ENCODE assay signal across 9 cellular contexts in genomic region chr22:17266261-17266971, GRCh38. TPM values are rescaled to one million over a fixed set of nuclear protein-coding genes. Genes with fewer than 3 reads are reported as not detected.
A peak's percentile ranks its signal among the peaks of the same experiment; 100 is the strongest.
DNase-seq lines count a peak whose midpoint lies in the region; FAIRE-seq and TF ChIP-seq lines count a peak whose summit lies in the region.
"Had no signal": no experiment of that assay in that cellular context is flagged by ENCODE, and none has a peak within 500 bp of the region (broad histone marks: within the 10 kb centered on the region; RNA-seq: fewer than 3 reads in every experiment).

No MANE protein-coding gene starts in this region.

- no peak for TF ChIP-seq EP300 in H1 (IDR thresholded peaks at IDR 0.05; ENCODE audit: borderline replicate concordance in 1 of 2, low read depth in 2 of 2, low read length in 2 of 2)

- H3K14ac ChIP-seq in H1 (ENCODE audit: insufficient read length), result no peak overlapping the region

- peak; percentile 65 for FAIRE-seq in H1 (lab: Jason Lieb, UNC)

- H2AK5ac ChIP-seq in H1 (ENCODE audit: low read depth, low read length), result peak overlapping the region; percentile 98; the same call in 1 of the 2 replicates

- no peak overlapping the region for H2AFZ ChIP-seq in H1 (ENCODE audit: low read length)

- H3K4me1 ChIP-seq in H1 (replicated peaks in 1 of 4; ENCODE audit: control insufficient read depth in 3 of 4, insufficient read depth in 4 of 4, low read length in 3 of 4), result peaks cover 32 to 63% (median 45%) of the 10 kb centered on the region in 4 experiments
- H3K4me1 ChIP-seq in skeletal muscle tissue (ENCODE audit: control insufficient read depth in 3 of 3, insufficient read depth in 3 of 3, low read length in 3 of 3), result peaks cover 44 to 53% (median 45%) of the 10 kb centered on the region in 3 donors

- peak overlapping the region; percentile 71 for H2BK120ac ChIP-seq in H1 (replicated peaks; ENCODE audit: low read depth, low read length)

- H4K8ac ChIP-seq in H1 (ENCODE audit: extremely low read depth, insufficient read depth, low read length), result peak overlapping the region; percentile 29; the same call in 1 of the 2 replicates

- TF ChIP-seq RAD21 in H1 (IDR thresholded peaks at IDR 0.05 in 1 of 2, conservative IDR thresholded peaks at IDR 0.05 in 1 of 2; ENCODE audit: low read depth in 2 of 2, low read length in 2 of 2), result no peak

- H2BK12ac ChIP-seq in H1 (ENCODE audit: low read depth, low read length), result peak overlapping the region; percentile 100

- H3K9ac ChIP-seq in H1 (replicated peaks in 1 of 4; ENCODE audit: extremely low read depth in 1 of 4, low read depth in 3 of 4, low read length in 3 of 4), result no peak overlapping the region
- peak overlapping the region; percentile 45 to 89 (median 86) for H3K9ac ChIP-seq in skeletal muscle tissue (ENCODE audit: low read depth in 1 of 3, low read length in 3 of 3)

- no peaks in the 10 kb centered on the region for H4K20me1 ChIP-seq in H1 (replicated peaks in 1 of 2; ENCODE audit: control insufficient read depth in 1 of 2, insufficient read depth in 2 of 2, low read length in 2 of 2)

- H4K5ac ChIP-seq in H1 (ENCODE audit: insufficient read length, low read depth, low read length), result peak overlapping the region; percentile 65

- peak overlapping the region; percentile 80 for H3K56ac ChIP-seq in H1 (replicated peaks; ENCODE audit: insufficient read length, low read depth, low read length)

- WGBS in H1 (ENCODE audit: extremely low coverage in 1 of 2, insufficient coverage in 1 of 2, insufficient read length in 1 of 2, insufficient replicate concordance in 2 of 2, low coverage in 1 of 2, low lambda C conversion rate in 2 of 2, missing lambda C conversion rate in 1 of 2), 2 experiments, result 3% methylated on average over 17 of the region's 17 CpGs; no CpG with 5 or more reads in 1 of the 2 experiments

- peaks cover 2% of the 10 kb centered on the region; the same call in 1 of the 2 replicates for H3K79me1 ChIP-seq in H1 (ENCODE audit: low read depth, low read length)

- CTCF ChIA-PET in H1 (lab: Charles Lee; ENCODE audit: partially characterized antibody), result interaction anchor here (0.6 to 2.4 kb wide), 27 partner anchors 9 to 235 kb away, joined by 3 to 13 read pairs (median 4); partner anchors contain the start of gene CECR2

- peak overlapping the region; percentile 58 to 60 for H3K4me2 ChIP-seq in H1 (ENCODE audit: insufficient read depth in 1 of 2, low read depth in 2 of 2, low read length in 2 of 2)

- peaks cover 0 to 3% of the 10 kb centered on the region in 2 experiments; a peak in 1 of 4 replicates for H3K79me2 ChIP-seq in H1 (ENCODE audit: control insufficient read depth in 1 of 2, insufficient read depth in 2 of 2, low read length in 2 of 2)

- no peak; a peak in 1 of 3 replicates for TF ChIP-seq POLR2A in H1 (IDR thresholded peaks at IDR 0.05; ENCODE audit: control extremely low read depth in 1 of 2, low read depth in 2 of 2, low read length in 2 of 2)

- POLR2A ChIA-PET in H1 (lab: Charles Lee; ENCODE audit: partially characterized antibody), result interaction anchor here (0.6 to 4.7 kb wide), 22 partner anchors 9 to 339 kb away, joined by 3 to 41 read pairs (median 3); partner anchors contain the start of gene CECR2

- no peak overlapping the region for H3K23ac ChIP-seq in H1 (ENCODE audit: insufficient read length)

- H3K4me3 ChIP-seq in H1 (ENCODE audit: extremely low read depth in 1 of 4, insufficient read depth in 2 of 4, low read depth in 3 of 4, low read length in 4 of 4) (peak overlapping the region in 3 of 4 experiments; percentile 5 to 41 (median 10); a peak in 4 of 8 replicates), skeletal muscle tissue (ENCODE audit: low read length in 3 of 3) (peak overlapping the region in 2 of 3 donors; percentile 14 to 45)
- H3K4me3 ChIP-seq: lung had no signal

- H3K27me3 ChIP-seq in H1 (replicated peaks in 1 of 4; ENCODE audit: control insufficient read depth in 3 of 4, extremely low read depth in 1 of 4, insufficient read depth in 3 of 4, low read length in 3 of 4) (no peaks in the 10 kb centered on the region), skeletal muscle tissue (ENCODE audit: control insufficient read depth in 3 of 3, insufficient read depth in 3 of 3, low read length in 3 of 3) (no peaks in the 10 kb centered on the region)

- H3K9me3 ChIP-seq in H1 (ENCODE audit: insufficient read depth in 2 of 2, low read depth in 1 of 2, low read length in 1 of 2) (no peaks in the 10 kb centered on the region), skeletal muscle tissue (ENCODE audit: control insufficient read depth in 3 of 3, low read length in 3 of 3) (no peaks in the 10 kb centered on the region)

- H3K27ac ChIP-seq in H1 (ENCODE audit: low read depth, low read length) (peak overlapping the region; percentile 34), skeletal muscle tissue (ENCODE audit: low read depth, low read length) (peak overlapping the region; percentile 98)

- peak overlapping the region; percentile 100 for H2BK5ac ChIP-seq in H1 (ENCODE audit: low read depth, low read length)

- H2BK20ac ChIP-seq in H1 (ENCODE audit: low read length), result peak overlapping the region; percentile 98

- TF ChIP-seq CTCF in H1 (IDR thresholded peaks at IDR 0.05; ENCODE audit: control extremely low read depth in 1 of 3, insufficient read depth in 1 of 3, low read depth in 1 of 3, low read length in 3 of 3), result no peak

- H3K36me3 ChIP-seq in H1 (ENCODE audit: control insufficient read depth in 2 of 4, insufficient read depth in 4 of 4, low read length in 3 of 4), result no peaks in the 10 kb centered on the region
- H3K36me3 ChIP-seq in skeletal muscle tissue (ENCODE audit: control insufficient read depth in 3 of 3, insufficient read depth in 3 of 3, low read length in 3 of 3), result peaks cover 0 to 4% (median 0%) of the 10 kb centered on the region in 3 donors

- H4K91ac ChIP-seq in H1 (replicated peaks; ENCODE audit: insufficient read length, low read length), result peak overlapping the region; percentile 96

- H2BK15ac ChIP-seq in H1 (ENCODE audit: low read length), result no peak overlapping the region

- peak in 4 of 6 experiments; percentile 2 to 49 (median 26) for DNase-seq in stimulated activated naive CD4-positive, alpha-beta T cell (lab: John Stamatoyannopoulos, UW)
- DNase-seq in stimulated activated naive CD4-positive, alpha-beta T cell treated with Interleukin-2 at 50 U/mL for 16 hours (lab: John Stamatoyannopoulos, UW), result no peak
- peak; percentile 77 for DNase-seq in NCI-H1694 (lab: John Stamatoyannopoulos, UW)
- DNase-seq in H1 (ENCODE audit: low read depth in 1 of 2, low spot score in 2 of 2), result peak in 1 of 2 experiments; percentile 71
- no peak for DNase-seq in GF-D8 (lab: John Stamatoyannopoulos, UW)
- no peak for DNase-seq in ureter (ENCODE audit: low spot score)
- DNase-seq in activated T-cell treated with anti-CD3 and anti-CD28 coated beads for 4 hours, result no peak

- peak overlapping the region; percentile 48 for H3K4ac ChIP-seq in H1 (replicated peaks; ENCODE audit: insufficient read length, low read depth, low read length)

- H3K18ac ChIP-seq in H1 (ENCODE audit: extremely low read depth, low read length), result peak overlapping the region; percentile 100; the same call in 1 of the 2 replicates

- no peaks in the 10 kb centered on the region; the same call in 1 of the 2 replicates for H3K23me2 ChIP-seq in H1 (ENCODE audit: low read depth, low read length)

TF ChIP-seq in H1, 55 proteins besides CTCF, POLR2A, EP300 and RAD21:
- TF ChIP-seq HDAC2 (IDR thresholded peaks at IDR 0.05; ENCODE audit: borderline replicate concordance in 1 of 2, low read depth in 2 of 2, low read length in 2 of 2) (peak in 1 of 2 experiments; percentile 18; a peak in 1 of 4 replicates), SAP30 (IDR thresholded peaks at IDR 0.05; ENCODE audit: insufficient read depth, insufficient replicate concordance, low read length) (peak; percentile 23), MAX (IDR thresholded peaks at IDR 0.05) (peak; percentile 16; the same call in 1 of the 2 replicates), KDM5A (IDR thresholded peaks at IDR 0.05; ENCODE audit: low read length) (no peak), BCL11A (IDR thresholded peaks at IDR 0.05; ENCODE audit: low read depth in 2 of 2, low read length in 2 of 2) (no peak), USF2 (IDR thresholded peaks at IDR 0.05; ENCODE audit: low read length) (peak; percentile 76), SIN3A (conservative IDR thresholded peaks at IDR 0.05 in 1 of 2, IDR thresholded peaks at IDR 0.05 in 1 of 2; ENCODE audit: low read depth in 1 of 2, low read length in 2 of 2) (0 out of 4 replicates have a peak, but pooled peaks of 1 of the 2 experiments have one; percentile 67), CTBP2 (IDR thresholded peaks at IDR 0.05; ENCODE audit: borderline replicate concordance, insufficient read depth, insufficient read length, low read length) (peak; percentile 79), SIRT6 (IDR thresholded peaks at IDR 0.05; ENCODE audit: low read length) (no peak), SP1 (IDR thresholded peaks at IDR 0.05; ENCODE audit: low read depth, low read length) (0 out of 2 replicates have a peak, but pooled peaks have one; percentile 14)

RNA-seq across cellular contexts. Expression of gene ADA2, which starts 47.2 kb away (rescaled TPM):
- total RNA-seq in H1 (2021; fragmentation: NEBNext Ultra II Directional; extraction: Animal tissue kit (Norgen Biotek cat#: 25700)), result 31.5 and 35.6 TPM in 2 replicates
- 42.2 and 47.9 TPM in 2 replicates for polyA plus RNA-seq in H1 (2011; rRNA removed)
- polyA plus RNA-seq in H1 (2011; cell fraction: cytosol; rRNA removed), result 21.6 TPM
- 29.1 TPM for polyA plus RNA-seq in H1 (2011; cell fraction: nucleus; rRNA removed)
- polyA plus RNA-seq in H1 (2012, experiment 1 of 2), result 26.6 to 35.8 TPM (median 31.6 TPM) in 4 replicates
- polyA plus RNA-seq in H1 (2012, experiment 2 of 2), result 26.0 TPM
- polyA plus RNA-seq in H1 (2013, experiment 1 of 2), result 23.4 TPM
- 23.6 TPM for polyA plus RNA-seq in H1 (2013, experiment 2 of 2)
- 27.1 and 28.3 TPM in 2 replicates for polyA minus RNA-seq in H1 (2011; rRNA and poly(A)+ RNA removed)
- 15.7 TPM for polyA minus RNA-seq in H1 (2011; cell fraction: cytosol; rRNA and poly(A)+ RNA removed)
- 14.6 TPM for polyA minus RNA-seq in H1 (2011; cell fraction: nucleus; rRNA and poly(A)+ RNA removed)
- 5.7 TPM for total RNA-seq in skeletal muscle tissue
- total RNA-seq in ureter, result 22.9 TPM

Comparison
In these comparisons a context has a peak if more than half of its experiments do, and no peak if none do; other contexts are left out.
1. DNase-seq: peak in stimulated activated naive CD4-positive, alpha-beta T cell (4 of 6) and NCI-H1694 (single experiment); none in stimulated activated naive CD4-positive, alpha-beta T cell treated with Interleukin-2 at 50 U/mL for 16 hours (single experiment), GF-D8 (single experiment), ureter (single experiment) and activated T-cell treated with anti-CD3 and anti-CD28 coated beads for 4 hours (single experiment).
2. H3K9ac ChIP-seq: peak in skeletal muscle tissue (3 of 3); none in H1 (0 of 4).